In the genomic region with DNA sequence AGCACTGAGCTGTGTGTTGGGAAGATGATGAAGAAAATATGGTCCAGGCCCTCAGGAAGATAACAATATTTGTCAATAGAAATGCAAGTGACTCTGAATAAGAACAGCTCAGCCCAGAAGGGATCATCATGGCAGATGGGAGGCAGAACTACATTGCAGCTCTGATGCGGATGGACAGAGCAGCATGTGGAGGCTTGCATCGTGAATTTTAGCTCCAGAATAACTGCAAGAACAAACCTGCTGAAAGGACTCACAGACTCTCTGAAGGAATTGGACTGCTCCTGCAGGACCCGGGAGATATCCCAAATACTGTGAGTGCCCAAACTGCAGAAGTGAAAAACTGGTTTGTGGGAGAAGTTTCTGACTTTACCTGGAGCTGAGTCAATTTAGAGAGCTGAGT, we compare ENCODE assay signal across 1 cellular context.
TF ChIP-seq lines count a peak whose summit lies in the region.

No MANE protein-coding gene starts in this region.

TF ChIP-seq in GM12878, 131 proteins besides CTCF, POLR2A, EP300 and RAD21:
- TF ChIP-seq FOXK2 (IDR thresholded peaks at IDR 0.05) (no peak), RELA (IDR thresholded peaks at IDR 0.05; ENCODE audit: borderline replicate concordance, partially characterized antibody) (no peak), MYC (IDR thresholded peaks at IDR 0.05; ENCODE audit: insufficient read depth, insufficient read length, insufficient replicate concordance, low read length, severe bottlenecking) (no peak), NFXL1 (IDR thresholded peaks at IDR 0.05; ENCODE audit: borderline replicate concordance) (no peak), CREB1 (IDR thresholded peaks at IDR 0.05; ENCODE audit: low read depth) (no peak), E4F1 (IDR thresholded peaks at IDR 0.05; ENCODE audit: borderline replicate concordance, partially characterized antibody) (no peak), ZNF274 (IDR thresholded peaks at IDR 0.05; ENCODE audit: insufficient read depth, insufficient read length) (no peak), TCF7 (IDR thresholded peaks at IDR 0.05; ENCODE audit: borderline replicate concordance) (no peak), IKZF1 (conservative IDR thresholded peaks at IDR 0.05) (no peak), EGR1 (IDR thresholded peaks at IDR 0.05; ENCODE audit: borderline replicate concordance in 1 of 2, low read depth in 2 of 2, low read length in 2 of 2) (no peak), MYB (IDR thresholded peaks at IDR 0.05; ENCODE audit: borderline replicate concordance, low read depth, low read length) (no peak), HDAC6 (IDR thresholded peaks at IDR 0.05; ENCODE audit: unreplicated experiment) (no peak), ZNF622 (IDR thresholded peaks at IDR 0.05) (no peak), TARDBP (IDR thresholded peaks at IDR 0.05; ENCODE audit: borderline replicate concordance) (no peak), SREBF1 (IDR thresholded peaks at IDR 0.05; ENCODE audit: low read length) (no peak), HDAC2 (IDR thresholded peaks at IDR 0.05) (no peak)
- TF ChIP-seq, protein P1, sequence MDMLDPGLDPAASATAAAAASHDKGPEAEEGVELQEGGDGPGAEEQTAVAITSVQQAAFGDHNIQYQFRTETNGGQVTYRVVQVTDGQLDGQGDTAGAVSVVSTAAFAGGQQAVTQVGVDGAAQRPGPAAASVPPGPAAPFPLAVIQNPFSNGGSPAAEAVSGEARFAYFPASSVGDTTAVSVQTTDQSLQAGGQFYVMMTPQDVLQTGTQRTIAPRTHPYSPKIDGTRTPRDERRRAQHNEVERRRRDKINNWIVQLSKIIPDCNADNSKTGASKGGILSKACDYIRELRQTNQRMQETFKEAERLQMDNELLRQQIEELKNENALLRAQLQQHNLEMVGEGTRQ (IDR thresholded peaks at IDR 0.05; ENCODE audit: borderline replicate concordance, low read depth, low read length), result no peak
- TF ChIP-seq, protein P2, sequence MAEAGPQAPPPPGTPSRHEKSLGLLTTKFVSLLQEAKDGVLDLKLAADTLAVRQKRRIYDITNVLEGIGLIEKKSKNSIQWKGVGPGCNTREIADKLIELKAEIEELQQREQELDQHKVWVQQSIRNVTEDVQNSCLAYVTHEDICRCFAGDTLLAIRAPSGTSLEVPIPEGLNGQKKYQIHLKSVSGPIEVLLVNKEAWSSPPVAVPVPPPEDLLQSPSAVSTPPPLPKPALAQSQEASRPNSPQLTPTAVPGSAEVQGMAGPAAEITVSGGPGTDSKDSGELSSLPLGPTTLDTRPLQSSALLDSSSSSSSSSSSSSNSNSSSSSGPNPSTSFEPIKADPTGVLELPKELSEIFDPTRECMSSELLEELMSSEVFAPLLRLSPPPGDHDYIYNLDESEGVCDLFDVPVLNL (IDR thresholded peaks at IDR 0.05; ENCODE audit: low read depth, low read length), result no peak
- TF ChIP-seq, protein P3, sequence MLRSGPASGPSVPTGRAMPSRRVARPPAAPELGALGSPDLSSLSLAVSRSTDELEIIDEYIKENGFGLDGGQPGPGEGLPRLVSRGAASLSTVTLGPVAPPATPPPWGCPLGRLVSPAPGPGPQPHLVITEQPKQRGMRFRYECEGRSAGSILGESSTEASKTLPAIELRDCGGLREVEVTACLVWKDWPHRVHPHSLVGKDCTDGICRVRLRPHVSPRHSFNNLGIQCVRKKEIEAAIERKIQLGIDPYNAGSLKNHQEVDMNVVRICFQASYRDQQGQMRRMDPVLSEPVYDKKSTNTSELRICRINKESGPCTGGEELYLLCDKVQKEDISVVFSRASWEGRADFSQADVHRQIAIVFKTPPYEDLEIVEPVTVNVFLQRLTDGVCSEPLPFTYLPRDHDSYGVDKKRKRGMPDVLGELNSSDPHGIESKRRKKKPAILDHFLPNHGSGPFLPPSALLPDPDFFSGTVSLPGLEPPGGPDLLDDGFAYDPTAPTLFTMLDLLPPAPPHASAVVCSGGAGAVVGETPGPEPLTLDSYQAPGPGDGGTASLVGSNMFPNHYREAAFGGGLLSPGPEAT (IDR thresholded peaks at IDR 0.05; ENCODE audit: low read depth), result no peak
